ENCODE assay signal across 12 cellular contexts in the genomic region with DNA sequence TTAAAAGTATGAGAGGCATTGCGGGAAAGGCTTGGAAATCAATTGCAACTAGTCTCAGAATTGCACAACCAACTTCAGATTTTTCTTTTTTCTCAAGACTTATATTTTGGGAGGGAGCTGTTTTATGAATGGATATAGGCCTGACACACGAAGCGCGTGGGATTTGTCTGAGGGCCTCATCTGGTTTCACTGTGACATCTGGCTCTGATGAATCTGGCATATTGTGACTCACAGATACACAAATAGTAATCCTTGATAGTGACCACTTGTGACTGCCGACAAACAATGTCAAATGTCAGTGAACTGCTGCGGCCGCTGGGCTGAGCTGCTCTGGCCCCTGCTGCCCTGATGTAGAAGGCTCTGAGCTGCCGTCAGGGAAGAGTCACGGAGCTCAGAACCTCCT.
DNase-seq lines count a peak whose midpoint lies in the region; ATAC-seq, FAIRE-seq and TF ChIP-seq lines count a peak whose summit lies in the region.
"Had no signal": no experiment of that assay in that cellular context is flagged by ENCODE, and none has a peak within 500 bp of the region (broad histone marks: within the 10 kb centered on the region; RNA-seq: fewer than 3 reads in every experiment).

No MANE protein-coding gene starts in this region.

- H3K36me3 Mint-ChIP-seq in glutamatergic neuron (ENCODE audit: unreplicated experiment) (peaks cover 8% of the 10 kb centered on the region), progenitor cell of endocrine pancreas (ENCODE audit: insufficient read depth) (no peaks in the 10 kb centered on the region)
- H3K36me3 Mint-ChIP-seq: brain; CD4-positive, CD25-positive, alpha-beta regulatory T cell had no signal

- TF ChIP-seq CTCF in glutamatergic neuron (IDR thresholded peaks at IDR 0.05; ENCODE audit: partially characterized antibody, unreplicated experiment) (no peak), pancreas (IDR thresholded peaks at IDR 0.05) (no peak), progenitor cell of endocrine pancreas (IDR thresholded peaks at IDR 0.05; ENCODE audit: unreplicated experiment) (no peak)

- H3K27me3 ChIP-seq in SJSA1 (replicated peaks) (no peaks in the 10 kb centered on the region), pancreas (no peaks in the 10 kb centered on the region)

- peaks cover 21% of the 10 kb centered on the region for H3K4me1 Mint-ChIP-seq in glutamatergic neuron (ENCODE audit: low read depth, unreplicated experiment)
- peaks cover 23% of the 10 kb centered on the region for H3K4me1 Mint-ChIP-seq in progenitor cell of endocrine pancreas (ENCODE audit: low read depth)
- H3K4me1 Mint-ChIP-seq: CD4-positive, CD25-positive, alpha-beta regulatory T cell had no signal

- H3K27me3 Mint-ChIP-seq in glutamatergic neuron (ENCODE audit: unreplicated experiment) (peaks cover 1% of the 10 kb centered on the region), progenitor cell of endocrine pancreas (peaks cover 3% of the 10 kb centered on the region)
- H3K27me3 Mint-ChIP-seq: brain; CD4-positive, CD25-positive, alpha-beta regulatory T cell had no signal

- peak overlapping the region; percentile 75 for H3K27ac ChIP-seq in SJSA1
- no peak overlapping the region for H3K27ac ChIP-seq in pancreas

- H3K4me3 ChIP-seq in SJSA1 (no peak overlapping the region), pancreas (no peak overlapping the region)

- H3K27ac Mint-ChIP-seq in glutamatergic neuron (ENCODE audit: unreplicated experiment) (peak overlapping the region; percentile 44), progenitor cell of endocrine pancreas (no peak overlapping the region)
- H3K27ac Mint-ChIP-seq: CD4-positive, CD25-positive, alpha-beta regulatory T cell had no signal

- peak; percentile 57 for DNase-seq in EL
- DNase-seq in SJSA1 (ENCODE audit: low read depth in 1 of 2, low spot score in 2 of 2), result peak; percentile 71 to 75
- no peak for DNase-seq in glutamatergic neuron
- peak in 1 of 6 donors; percentile 3 for DNase-seq in pancreas
- no peak for DNase-seq in progenitor cell of endocrine pancreas (ENCODE audit: low spot score, unreplicated experiment)
- DNase-seq in H54 (ENCODE audit: insufficient read length, low spot score), result no peak
- no peak for DNase-seq in activated CD4-positive, CD25-positive, alpha-beta regulatory T cell (lab: John Stamatoyannopoulos, UW)
- DNase-seq: activated CD4-positive, alpha-beta T cell treated with anti-CD3 and anti-CD28 coated beads for 48 hours; CD4-positive, CD25-positive, alpha-beta regulatory T cell; NCI-H1105 treated with DMSO at 0.1 percent for 48 hours had no signal

- WGBS in pancreas, 2 donors, result 45 to 62% methylated on average over 9 of the region's 9 CpGs

- H3K4me3 Mint-ChIP-seq in glutamatergic neuron (ENCODE audit: unreplicated experiment), result no peak overlapping the region
- H3K4me3 Mint-ChIP-seq in progenitor cell of endocrine pancreas (ENCODE audit: low read depth), result no peak overlapping the region
- H3K4me3 Mint-ChIP-seq: brain; CD4-positive, CD25-positive, alpha-beta regulatory T cell had no signal

- TF ChIP-seq POLR2A in H54 (IDR thresholded peaks at IDR 0.05; ENCODE audit: low read depth, low read length), result no peak

- H3K9me3 ChIP-seq in SJSA1 (replicated peaks) (peaks cover 2% of the 10 kb centered on the region; the same call in 1 of the 2 replicates), pancreas (no peaks in the 10 kb centered on the region)

- ATAC-seq in pancreas (peak in 3 of 4 donors; percentile 19 to 57 (median 26)), GM18511 (IDR thresholded peaks at IDR 0.05; ENCODE audit: unreplicated experiment) (no peak)

- H3K4me1 ChIP-seq in SJSA1 (replicated peaks) (peaks cover 53% of the 10 kb centered on the region), pancreas (no peaks in the 10 kb centered on the region)

- FAIRE-seq in pancreas (lab: Jason Lieb, UNC) (no peak), H54 (lab: Jason Lieb, UNC) (no peak)

- H3K9me3 Mint-ChIP-seq in glutamatergic neuron (ENCODE audit: unreplicated experiment), result no peaks in the 10 kb centered on the region
- H3K9me3 Mint-ChIP-seq in progenitor cell of endocrine pancreas (ENCODE audit: low read depth), result peaks cover 3% of the 10 kb centered on the region

- H3K36me3 ChIP-seq in SJSA1 (no peaks in the 10 kb centered on the region), pancreas (no peaks in the 10 kb centered on the region)

- intact Hi-C loops in pancreas (cut with DNase I), result no loop called here

Comparison
In these comparisons a context has a peak if more than half of its experiments do, and no peak if none do; other contexts are left out.
1. DNase-seq: peak in EL (single experiment) and SJSA1 (2 of 2); none in glutamatergic neuron (single experiment), progenitor cell of endocrine pancreas (single experiment), H54 (single experiment) and activated CD4-positive, CD25-positive, alpha-beta regulatory T cell (0 of 4).